ENCODE assay signal across 12 cellular contexts in the genomic region with DNA sequence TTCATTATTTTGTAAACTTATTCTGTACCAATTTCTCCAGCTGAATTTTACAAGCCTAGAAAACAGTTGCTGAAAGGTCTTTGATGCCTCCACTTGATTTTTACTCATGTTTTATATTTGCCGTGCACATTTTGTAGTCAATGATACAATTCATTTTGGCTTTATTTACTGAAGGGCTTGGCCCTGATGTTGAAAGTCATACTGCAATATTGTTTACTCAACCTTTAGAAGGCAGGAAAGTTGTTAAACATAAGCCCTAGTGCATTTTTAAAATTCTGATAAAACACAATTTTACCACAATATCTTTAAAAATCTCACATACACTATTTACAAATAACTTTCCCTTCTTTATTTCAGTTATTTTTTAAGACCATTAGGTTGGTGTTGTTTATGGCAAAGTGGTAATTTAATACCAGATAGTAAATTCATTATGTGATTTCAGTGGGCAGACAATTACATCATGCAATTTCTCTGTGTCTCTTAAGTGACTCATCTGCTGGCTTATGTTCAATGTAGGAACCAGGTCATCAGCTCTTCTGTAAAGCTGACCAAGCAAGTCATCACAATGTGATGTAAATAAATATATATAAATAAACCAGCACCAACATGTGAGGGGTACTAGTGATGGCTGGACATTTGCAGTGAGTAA.
DNase-seq lines count a peak whose midpoint lies in the region; ATAC-seq and TF ChIP-seq lines count a peak whose summit lies in the region.
"Had no signal": no experiment of that assay in that cellular context is flagged by ENCODE, and none has a peak within 500 bp of the region (broad histone marks: within the 10 kb centered on the region; RNA-seq: fewer than 3 reads in every experiment).

No MANE protein-coding gene starts in this region.

- H3K36me3 ChIP-seq in kidney epithelial cell (ENCODE audit: control insufficient read depth, insufficient read depth, low read length) (no peaks in the 10 kb centered on the region), H7 (replicated peaks; ENCODE audit: control insufficient read depth, insufficient read depth, low read length) (no peaks in the 10 kb centered on the region)
- H3K36me3 ChIP-seq: ascending aorta, heart left ventricle had no signal

- H3K27me3 ChIP-seq in kidney epithelial cell (ENCODE audit: control insufficient read depth, insufficient read depth, low read length), result no peaks in the 10 kb centered on the region
- H3K27me3 ChIP-seq in H7 (ENCODE audit: control insufficient read depth, insufficient read depth, low read length), result no peaks in the 10 kb centered on the region
- H3K27me3 ChIP-seq: ascending aorta, heart left ventricle had no signal

- TF ChIP-seq POLR2A in NB4 (IDR thresholded peaks at IDR 0.05; ENCODE audit: extremely low read depth, insufficient read length), result no peak

- DNase-seq in DMS153 (lab: John Stamatoyannopoulos, UW), result peak; percentile 62
- peak; percentile 2 for DNase-seq in NB4 (ENCODE audit: low read depth)
- peak; percentile 80 for DNase-seq in SW480 (ENCODE audit: low spot score)
- DNase-seq in kidney epithelial cell (ENCODE audit: low read depth), result peak; percentile 65
- DNase-seq in activated naive CD4-positive, alpha-beta T cell treated with anti-CD3 and anti-CD28 coated beads, Interleukin-2, amount 50 U/mL, for 16 hours, result no peak
- no peak for DNase-seq in H7
- DNase-seq: heart left ventricle; HFFc6; stimulated activated CD4-positive, alpha-beta T cell treated with anti-CD3 and anti-CD28 coated beads, Interleukin-4, amount 100 ng/mL, for 4 hours had no signal

- ATAC-seq in HG02642 (IDR thresholded peaks at IDR 0.05; ENCODE audit: poor library complexity, unreplicated experiment) (no peak), HG02610 (IDR thresholded peaks at IDR 0.05; ENCODE audit: unreplicated experiment) (no peak)
- ATAC-seq: heart left ventricle had no signal

- TF ChIP-seq CTCF in NB4 (IDR thresholded peaks at IDR 0.05; ENCODE audit: low read depth, low read length) (no peak), kidney epithelial cell (IDR thresholded peaks at IDR 0.05; ENCODE audit: insufficient read depth, low read length, poor library complexity, severe bottlenecking) (no peak)

- no peak overlapping the region for H3K4me3 ChIP-seq in NB4 (ENCODE audit: low read depth, low read length)
- H3K4me3 ChIP-seq in kidney epithelial cell (ENCODE audit: low read depth, low read length), result no peak overlapping the region
- no peak overlapping the region for H3K4me3 ChIP-seq in H7 (ENCODE audit: insufficient read depth, low read depth, low read length)
- H3K4me3 ChIP-seq: ascending aorta, heart left ventricle had no signal

Comparison
In these comparisons a context has a peak if more than half of its experiments do, and no peak if none do; other contexts are left out.
1. DNase-seq: peak in DMS153 (single experiment), NB4 (single experiment), SW480 (single experiment) and kidney epithelial cell (single experiment); none in activated naive CD4-positive, alpha-beta T cell treated with anti-CD3 and anti-CD28 coated beads, Interleukin-2, amount 50 U/mL, for 16 hours (single experiment) and H7 (single experiment).